Comparison of ENCODE assay signal across 7 cellular contexts in the genomic region with DNA sequence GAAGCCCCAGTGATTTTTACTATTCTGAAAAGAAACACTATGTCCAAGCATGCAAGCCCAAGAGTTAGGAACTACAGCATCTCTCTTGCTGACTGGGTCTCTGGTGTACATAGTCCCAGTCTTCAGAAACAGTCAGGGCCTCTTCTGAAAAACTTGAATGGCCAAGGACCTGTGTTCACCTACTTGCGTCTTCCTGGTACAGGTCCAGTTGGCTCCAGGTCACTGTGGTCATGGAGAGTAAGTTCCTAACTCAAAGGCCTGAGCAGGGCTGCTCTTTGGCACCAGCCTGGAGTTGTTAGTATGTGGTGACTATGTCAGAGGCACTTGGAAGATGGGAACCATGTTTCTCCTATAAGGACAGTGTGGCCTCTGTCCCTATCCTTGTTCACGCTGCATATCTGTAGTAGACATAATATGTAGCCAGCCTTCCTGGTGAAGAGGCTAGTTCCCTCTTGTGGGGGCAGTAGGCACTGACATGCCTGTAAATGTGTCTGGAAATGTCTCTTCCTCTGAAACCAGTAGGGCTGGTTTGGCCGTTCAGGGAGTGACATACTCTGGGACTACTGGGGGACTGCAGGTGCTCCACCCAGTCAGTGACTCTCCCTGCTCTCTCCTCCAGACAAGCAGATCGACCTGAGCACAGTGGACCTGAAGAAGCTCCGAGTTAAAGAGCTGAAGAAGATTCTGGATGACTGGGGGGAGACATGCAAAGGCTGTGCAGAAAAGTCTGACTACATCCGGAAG. TPM values are rescaled to one million over a fixed set of nuclear protein-coding genes. Genes with fewer than 3 reads are reported as not detected.
DNase-seq lines count a peak whose midpoint lies in the region; ATAC-seq, FAIRE-seq and TF ChIP-seq lines count a peak whose summit lies in the region.

No MANE protein-coding gene starts in this region.

- no peaks in the 10 kb centered on the region for H3K9me3 ChIP-seq in neural progenitor cell (ENCODE audit: low read depth)

- H3K9me3 Mint-ChIP-seq in neural progenitor cell = peaks cover 6% of the 10 kb centered on the region

- H3K27me3 ChIP-seq in bronchial epithelial cell (ENCODE audit: control insufficient read depth, insufficient read depth, low read length) = no peaks in the 10 kb centered on the region
- H3K27me3 ChIP-seq in neural progenitor cell = no peaks in the 10 kb centered on the region

- peaks cover 64% of the 10 kb centered on the region for H3K79me2 ChIP-seq in neural progenitor cell (ENCODE audit: low read depth)

- DNase-seq in GM10248 (ENCODE audit: extremely low spot score) = no peak
- DNase-seq in MV-4-11 (lab: John Stamatoyannopoulos, UW) = peak; percentile 59
- DNase-seq in bronchial epithelial cell (ENCODE audit: low read depth) = peak; percentile 89
- no peak for DNase-seq in neural progenitor cell (ENCODE audit: low spot score)
- DNase-seq in NCI-H524 treated with DMSO at 0.1 percent for 48 hours (lab: John Stamatoyannopoulos, UW) = no peak

- H3K36me3 ChIP-seq in bronchial epithelial cell (ENCODE audit: control insufficient read depth, insufficient read depth, low read length) (peaks cover 19% of the 10 kb centered on the region), neural progenitor cell (peaks cover 7% of the 10 kb centered on the region)

- ATAC-seq in GM19035 (IDR thresholded peaks at IDR 0.05; ENCODE audit: unreplicated experiment) = no peak
- ATAC-seq in HG02970 (IDR thresholded peaks at IDR 0.05; ENCODE audit: low FRiP score, unreplicated experiment) = no peak

- no peak overlapping the region for H2AFZ ChIP-seq in neural progenitor cell (replicated peaks)

- H4K20me1 ChIP-seq in neural progenitor cell (ENCODE audit: low read depth) = peaks cover 51% of the 10 kb centered on the region

- peaks cover 60% of the 10 kb centered on the region for H3F3A ChIP-seq in neural progenitor cell (ENCODE audit: low read depth)

- H3K4me3 Mint-ChIP-seq in neural progenitor cell = no peak overlapping the region

- peaks cover 31% of the 10 kb centered on the region for H3K36me3 Mint-ChIP-seq in neural progenitor cell

- H3K27ac Mint-ChIP-seq in neural progenitor cell = no peak overlapping the region

- H3K27me3 Mint-ChIP-seq in neural progenitor cell (ENCODE audit: insufficient read depth, low read depth) = peaks cover 10% of the 10 kb centered on the region

- peaks cover 43% of the 10 kb centered on the region for H3K4me1 Mint-ChIP-seq in neural progenitor cell

- CTCF ChIA-PET in GM10248 (lab: Yijun Ruan, JAX) = interaction anchor here (0.7 to 7.5 kb wide), 28 partner anchors 11 to 821 kb away, joined by 3 to 73 read pairs (median 6); partner anchors contain the start of genes C3orf18, DCAF1, MAPKAPK3 and RRP9

- H3K4me2 ChIP-seq in neural progenitor cell = no peak overlapping the region

- peaks cover 34% of the 10 kb centered on the region for H3K4me1 ChIP-seq in neural progenitor cell

- POLR2A ChIA-PET in GM10248 (lab: Yijun Ruan, JAX) = interaction anchor here (0.6 kb wide), 2 partner anchors 440 to 670 kb away, joined by 7 to 9 read pairs; no protein-coding TSS in a partner anchor

- FAIRE-seq in bronchial epithelial cell (lab: Jason Lieb, UNC) = peak; percentile 75

- H3K4me3 ChIP-seq in bronchial epithelial cell (ENCODE audit: low read depth, low read length) (no peak overlapping the region), neural progenitor cell (no peak overlapping the region)

- TF ChIP-seq CTCF in GM10248 (IDR thresholded peaks at IDR 0.05; ENCODE audit: control extremely low read depth, extremely low read depth, low read depth, missing control alignments) (peak; percentile 28), bronchial epithelial cell (IDR thresholded peaks at IDR 0.05; ENCODE audit: insufficient read depth, low read length, severe bottlenecking) (peak; percentile 67), neural progenitor cell (IDR thresholded peaks at IDR 0.05) (peak; percentile 11)

- H3K9ac ChIP-seq in neural progenitor cell = no peak overlapping the region

- H3K27ac ChIP-seq in neural progenitor cell = no peak overlapping the region

RNA-seq across cellular contexts. Expression of gene RBM15B, which starts 2.6 kb away (rescaled TPM):
- 30.5 and 36.1 TPM in 2 replicates for total RNA-seq in bronchial epithelial cell
- 28.1 and 47.9 TPM in 2 replicates for total RNA-seq in neural progenitor cell (ENCODE audit: low replicate concordance)

RNA-seq across cellular contexts. Expression of gene MANF, which starts 3.4 kb away (rescaled TPM):
- total RNA-seq in bronchial epithelial cell = 248 and 315 TPM in 2 replicates
- 51.1 and 68.9 TPM in 2 replicates for total RNA-seq in neural progenitor cell (ENCODE audit: low replicate concordance)

Comparison
In these comparisons a context has a peak if more than half of its experiments do, and no peak if none do; other contexts are left out.
1. DNase-seq: peak in MV-4-11 (single experiment) and bronchial epithelial cell (single experiment); none in GM10248 (single experiment), neural progenitor cell (single experiment) and NCI-H524 treated with DMSO at 0.1 percent for 48 hours (single experiment).
2. CTCF ChIP-seq: peak in every context shown above with its lines; median percentile 67 in bronchial epithelial cell; 28 in GM10248; 11 in neural progenitor cell.